In the genomic region with DNA sequence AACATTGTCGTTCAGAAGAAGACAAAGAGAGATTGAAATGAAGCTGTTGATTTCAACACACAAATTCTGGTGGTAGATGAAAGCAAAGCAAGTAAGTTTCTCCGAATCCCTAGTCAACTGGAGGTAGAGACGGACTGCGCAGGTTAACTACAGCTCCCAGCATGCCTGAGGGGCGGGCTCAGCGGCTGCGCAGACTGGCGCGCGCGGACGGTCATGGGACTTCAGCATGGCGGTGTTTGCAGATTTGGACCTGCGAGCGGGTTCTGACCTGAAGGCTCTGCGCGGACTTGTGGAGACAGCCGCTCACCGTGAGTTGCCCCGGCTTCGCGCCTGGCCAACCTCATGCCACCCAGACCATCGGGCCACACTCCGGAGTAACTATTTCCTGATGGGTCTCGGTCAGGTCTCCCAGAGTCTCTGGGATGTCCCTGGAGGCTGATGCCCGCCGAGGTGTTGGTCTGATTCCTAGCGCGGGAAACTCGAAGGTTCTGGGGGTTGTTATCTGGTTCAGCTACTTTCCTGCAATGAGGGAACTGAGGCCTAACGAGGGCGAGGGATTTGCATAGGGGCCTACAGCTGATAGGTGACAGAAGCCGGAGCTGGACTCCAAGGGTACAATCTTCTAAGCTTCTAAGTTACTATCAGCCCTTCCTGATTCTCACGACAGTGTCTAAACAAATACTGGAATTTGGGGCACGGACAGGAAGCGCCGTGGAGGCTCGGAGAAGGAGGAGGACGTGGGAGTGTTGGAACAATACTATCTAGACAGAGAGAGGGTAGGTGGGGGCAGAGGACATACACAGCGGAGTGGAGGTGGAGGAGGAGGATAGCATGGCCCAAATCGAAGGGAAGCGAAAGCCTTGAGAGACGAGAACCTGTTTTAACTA, we compare ENCODE assay signal across 1 cellular context.
TF ChIP-seq lines count a peak whose summit lies in the region.

TSS of gene RPP30 (plus strand) at position 214 of the 887 bp plus-strand sequence. CDS start at position 227, 13 bp downstream.

TF ChIP-seq in H1, 55 proteins besides CTCF, POLR2A, EP300 and RAD21:
- no peak for TF ChIP-seq SP2 (IDR thresholded peaks at IDR 0.05; ENCODE audit: low read length)
- TF ChIP-seq CTBP2 (IDR thresholded peaks at IDR 0.05; ENCODE audit: borderline replicate concordance, insufficient read depth, insufficient read length, low read length), result no peak
- TF ChIP-seq ATF2 (IDR thresholded peaks at IDR 0.05; ENCODE audit: low read length), result no peak
- no peak for TF ChIP-seq TEAD4 (IDR thresholded peaks at IDR 0.05; ENCODE audit: low read depth, low read length)
- no peak for TF ChIP-seq RFX5 (IDR thresholded peaks at IDR 0.05; ENCODE audit: borderline replicate concordance, low read depth, low read length)
- TF ChIP-seq POLR2AphosphoS5 (IDR thresholded peaks at IDR 0.05; ENCODE audit: low read depth, low read length), result peak; percentile 77
- TF ChIP-seq KDM4A (IDR thresholded peaks at IDR 0.05; ENCODE audit: low read depth, low read length, severe bottlenecking), result peak; percentile 45
- no peak for TF ChIP-seq FOSL1 (IDR thresholded peaks at IDR 0.05; ENCODE audit: insufficient read depth, low read depth, low read length)
- TF ChIP-seq, protein P1, sequence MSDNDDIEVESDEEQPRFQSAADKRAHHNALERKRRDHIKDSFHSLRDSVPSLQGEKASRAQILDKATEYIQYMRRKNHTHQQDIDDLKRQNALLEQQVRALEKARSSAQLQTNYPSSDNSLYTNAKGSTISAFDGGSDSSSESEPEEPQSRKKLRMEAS (IDR thresholded peaks at IDR 0.05), result peak; percentile 71
- TF ChIP-seq JUN (IDR thresholded peaks at IDR 0.05; ENCODE audit: low read depth, low read length), result no peak
- TF ChIP-seq YY1 (IDR thresholded peaks at IDR 0.05; ENCODE audit: low read depth, low read length), result peak; percentile 94
- no peak for TF ChIP-seq EZH2 (IDR thresholded peaks at IDR 0.05; ENCODE audit: low read depth, low read length, severe bottlenecking)
- no peak for TF ChIP-seq TCF12 (IDR thresholded peaks at IDR 0.05; ENCODE audit: low read depth, low read length)
- no peak for TF ChIP-seq GABPA (IDR thresholded peaks at IDR 0.05; ENCODE audit: borderline replicate concordance, insufficient read depth, low read length)
- no peak for TF ChIP-seq BCL11A (IDR thresholded peaks at IDR 0.05; ENCODE audit: low read depth in 2 of 2, low read length in 2 of 2)
- TF ChIP-seq CBX5 (IDR thresholded peaks at IDR 0.05; ENCODE audit: low read depth, low read length), result no peak
- TF ChIP-seq TAF7 (optimal IDR thresholded peaks at IDR 0.05; ENCODE audit: borderline replicate concordance, low read depth, low read length), result no peak
- peak; percentile 88 for TF ChIP-seq PHF8 (conservative IDR thresholded peaks at IDR 0.05; ENCODE audit: low read depth, low read length)
- TF ChIP-seq KDM1A (IDR thresholded peaks at IDR 0.05; ENCODE audit: borderline replicate concordance, low read length), result no peak
- no peak for TF ChIP-seq RBBP5 (IDR thresholded peaks at IDR 0.05; ENCODE audit: borderline replicate concordance, low read depth, low read length)
- no peak for TF ChIP-seq SIRT6 (IDR thresholded peaks at IDR 0.05; ENCODE audit: low read length)
- no peak for TF ChIP-seq POU5F1 (IDR thresholded peaks at IDR 0.05; ENCODE audit: low read depth, low read length)
- peak; percentile 56 for TF ChIP-seq NRF1 (IDR thresholded peaks at IDR 0.05; ENCODE audit: low read depth, low read length)
- TF ChIP-seq HDAC2 (IDR thresholded peaks at IDR 0.05; ENCODE audit: borderline replicate concordance in 1 of 2, low read depth in 2 of 2, low read length in 2 of 2), result no peak
- TF ChIP-seq CEBPB (IDR thresholded peaks at IDR 0.05; ENCODE audit: low read depth, low read length), result no peak
- peak; percentile 79 for TF ChIP-seq TBP (IDR thresholded peaks at IDR 0.05; ENCODE audit: low read depth, low read length)
- no peak for TF ChIP-seq SRF (IDR thresholded peaks at IDR 0.05; ENCODE audit: low read depth, low read length)
- TF ChIP-seq GTF2F1 (IDR thresholded peaks at IDR 0.05; ENCODE audit: borderline replicate concordance, low read depth, low read length), result peak; percentile 7; the same call in 1 of the 2 replicates
- no peak for TF ChIP-seq NANOG (IDR thresholded peaks at IDR 0.05; ENCODE audit: insufficient read depth, low read depth, low read length, poor library complexity, severe bottlenecking)
- no peak for TF ChIP-seq USF2 (IDR thresholded peaks at IDR 0.05; ENCODE audit: low read length)
- no peak for TF ChIP-seq EGR1 (IDR thresholded peaks at IDR 0.05; ENCODE audit: borderline replicate concordance, low read depth, low read length)
- peak; percentile 71 for TF ChIP-seq SIX5 (IDR thresholded peaks at IDR 0.05; ENCODE audit: low read depth, low read length)
- TF ChIP-seq BACH1 (IDR thresholded peaks at IDR 0.05; ENCODE audit: low read length), result no peak
- TF ChIP-seq ASH2L (IDR thresholded peaks at IDR 0.05; ENCODE audit: low read length), result peak; percentile 79
- TF ChIP-seq CREB1 (IDR thresholded peaks at IDR 0.05), result peak; percentile 55; the same call in 1 of the 2 replicates
- no peak for TF ChIP-seq SP4 (IDR thresholded peaks at IDR 0.05; ENCODE audit: low read length)
- 0 out of 2 replicates have a peak, but pooled peaks have one; percentile 0 for TF ChIP-seq BRCA1 (IDR thresholded peaks at IDR 0.05; ENCODE audit: low read depth, low read length)
- TF ChIP-seq CBX8 (IDR thresholded peaks at IDR 0.05; ENCODE audit: borderline replicate concordance, low read depth, low read length), result no peak
- TF ChIP-seq RNF2 (IDR thresholded peaks at IDR 0.05; ENCODE audit: borderline replicate concordance, low read depth, low read length, missing control alignments, poor library complexity, severe bottlenecking), result no peak
- TF ChIP-seq RXRA (IDR thresholded peaks at IDR 0.05; ENCODE audit: insufficient read depth, low read depth, low read length), result no peak
- no peak for TF ChIP-seq MAFK (IDR thresholded peaks at IDR 0.05; ENCODE audit: low read depth, low read length)
- no peak for TF ChIP-seq JUND (IDR thresholded peaks at IDR 0.05; ENCODE audit: low read length)
- peak; percentile 73 to 74; a peak in 2 of 4 replicates for TF ChIP-seq SIN3A (conservative IDR thresholded peaks at IDR 0.05 in 1 of 2, IDR thresholded peaks at IDR 0.05 in 1 of 2; ENCODE audit: low read depth in 1 of 2, low read length in 2 of 2)
- TF ChIP-seq TAF1 (IDR thresholded peaks at IDR 0.05; ENCODE audit: low read depth, low read length), result peak; percentile 84
- peak; percentile 71; the same call in 1 of the 2 replicates for TF ChIP-seq KDM5A (IDR thresholded peaks at IDR 0.05; ENCODE audit: low read length)
- TF ChIP-seq, protein P2, sequence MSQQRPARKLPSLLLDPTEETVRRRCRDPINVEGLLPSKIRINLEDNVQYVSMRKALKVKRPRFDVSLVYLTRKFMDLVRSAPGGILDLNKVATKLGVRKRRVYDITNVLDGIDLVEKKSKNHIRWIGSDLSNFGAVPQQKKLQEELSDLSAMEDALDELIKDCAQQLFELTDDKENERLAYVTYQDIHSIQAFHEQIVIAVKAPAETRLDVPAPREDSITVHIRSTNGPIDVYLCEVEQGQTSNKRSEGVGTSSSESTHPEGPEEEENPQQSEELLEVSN (IDR thresholded peaks at IDR 0.05), result peak; percentile 85; the same call in 1 of the 2 replicates
- TF ChIP-seq ATF3 (IDR thresholded peaks at IDR 0.05; ENCODE audit: insufficient read depth, low read depth, low read length), result no peak
- peak; percentile 68 for TF ChIP-seq SAP30 (IDR thresholded peaks at IDR 0.05; ENCODE audit: insufficient read depth, insufficient replicate concordance, low read length)
- no peak for TF ChIP-seq CHD2 (IDR thresholded peaks at IDR 0.05; ENCODE audit: low read length)
- no peak for TF ChIP-seq ZNF274 (IDR thresholded peaks at IDR 0.05; ENCODE audit: borderline replicate concordance, extremely low read depth, low read length)
- TF ChIP-seq SP1 (IDR thresholded peaks at IDR 0.05; ENCODE audit: low read depth, low read length), result no peak
- no peak for TF ChIP-seq CHD7 (IDR thresholded peaks at IDR 0.05; ENCODE audit: insufficient replicate concordance, low read length)
- TF ChIP-seq CHD1 (IDR thresholded peaks at IDR 0.05; ENCODE audit: low read depth, low read length), result no peak
- no peak for TF ChIP-seq HDAC6 (IDR thresholded peaks at IDR 0.05; ENCODE audit: low read depth, low read length)
- TF ChIP-seq SUZ12 (IDR thresholded peaks at IDR 0.05; ENCODE audit: low read length), result no peak
